ENCODE assay signal across 9 cellular contexts in genomic region chr3:42961633-42962032, GRCh38. TPM values are rescaled to one million over a fixed set of nuclear protein-coding genes. Genes with fewer than 3 reads are reported as not detected.
DNase-seq lines count a peak whose midpoint lies in the region; ATAC-seq, FAIRE-seq and TF ChIP-seq lines count a peak whose summit lies in the region.
"Had no signal": no experiment of that assay in that cellular context is flagged by ENCODE, and none has a peak within 500 bp of the region (broad histone marks: within the 10 kb centered on the region; RNA-seq: fewer than 3 reads in every experiment).

No MANE protein-coding gene starts in this region.

- no peak overlapping the region for H2AFZ ChIP-seq in OCI-LY7 (ENCODE audit: low read length)

- intact Hi-C loops in OCI-LY7 (cut with micrococcal nuclease; ENCODE audit: unreplicated experiment), result loop anchor here (10.0 kb wide), 2 partner anchors 413 to 543 kb away; no protein-coding TSS in a partner anchor

- BruUV-seq in OCI-LY7 (replicated peaks; lab: Mats Ljungman, UMichigan), result no TSS peak

- no peaks in the 10 kb centered on the region for H3K27me3 ChIP-seq in thoracic aorta (replicated peaks; ENCODE audit: insufficient read depth)

- POLR2A ChIA-PET in OCI-LY7 (lab: Charles Lee), result interaction anchor here (0.7 to 1.3 kb wide), 4 partner anchors 19 to 477 kb away, joined by 3 read pairs; no protein-coding TSS in a partner anchor

- H3K4me3 ChIP-seq in HFF-Myc (replicated peaks; ENCODE audit: low read depth, low read length) (no peak overlapping the region), OCI-LY7 (ENCODE audit: low read depth, low read length, poor library complexity, severe bottlenecking) (no peak overlapping the region), thoracic aorta (no peak overlapping the region)
- H3K4me3 ChIP-seq: skin epidermis had no signal

- H3K9me3 ChIP-seq in OCI-LY7 (ENCODE audit: low read length), result no peaks in the 10 kb centered on the region
- H3K9me3 ChIP-seq in thoracic aorta, result no peaks in the 10 kb centered on the region

- CTCF ChIA-PET in OCI-LY7 (lab: Charles Lee; ENCODE audit: unreplicated experiment), result no interaction called here

- H3K36me3 ChIP-seq in OCI-LY7 (ENCODE audit: insufficient read depth, low read length) (no peaks in the 10 kb centered on the region), thoracic aorta (no peaks in the 10 kb centered on the region)

- DNase-seq in D721Med (ENCODE audit: insufficient read length, low spot score), result no peak
- peak; percentile 37 for DNase-seq in HFF-Myc (ENCODE audit: extremely low read depth, low read depth)
- DNase-seq in OCI-LY7 (ENCODE audit: low spot score), result peak; percentile 19
- DNase-seq in cerebellar nuclear complex (lab: John Stamatoyannopoulos, UW), result peak; percentile 46 to 86
- DNase-seq in kidney glomerular epithelial cell (lab: John Stamatoyannopoulos, UW), result peak; percentile 48
- DNase-seq in thoracic aorta (ENCODE audit: low spot score), result no peak
- DNase-seq in stimulated activated naive CD4-positive, alpha-beta T cell treated with Interleukin-2 at 50 U/mL for 16 hours (lab: John Stamatoyannopoulos, UW), result no peak
- no peak for DNase-seq in RCC 7860 (ENCODE audit: low spot score)

- no peaks in the 10 kb centered on the region for H4K20me1 ChIP-seq in OCI-LY7 (ENCODE audit: insufficient read depth, low read length)

- no peak overlapping the region for H3K27ac ChIP-seq in OCI-LY7 (ENCODE audit: low read depth, low read length, poor library complexity, severe bottlenecking)
- H3K27ac ChIP-seq in thoracic aorta, result no peak overlapping the region
- H3K27ac ChIP-seq: skin epidermis had no signal

- no peak for ATAC-seq in thoracic aorta (ENCODE audit: insufficient number of reproducible peaks, low FRiP score, low read depth)

- H3K79me2 ChIP-seq in OCI-LY7 (ENCODE audit: insufficient read depth, low read depth, low read length), result no peaks in the 10 kb centered on the region

- FAIRE-seq in D721Med (lab: Jason Lieb, UNC), result peak; percentile 95
- no peak for FAIRE-seq in RCC 7860 (lab: Jason Lieb, UNC)

- H3K9me2 ChIP-seq in OCI-LY7 (ENCODE audit: insufficient read depth, low read length), result no peaks in the 10 kb centered on the region

- no peak overlapping the region for H3K4me2 ChIP-seq in OCI-LY7 (ENCODE audit: low read length)

- H3K4me1 ChIP-seq in OCI-LY7 (ENCODE audit: insufficient read depth, low read length, poor library complexity, severe bottlenecking) (no peaks in the 10 kb centered on the region), thoracic aorta (ENCODE audit: control insufficient read depth in 1 of 2, low read depth in 2 of 2) (peaks cover 0 to 4% of the 10 kb centered on the region in 2 donors)

- TF ChIP-seq CTCF in D721Med (IDR thresholded peaks at IDR 0.05; ENCODE audit: insufficient read depth, missing control alignments) (peak; percentile 78), HFF-Myc (IDR thresholded peaks at IDR 0.05; ENCODE audit: low read depth, low read length, missing control alignments) (peak; percentile 51), OCI-LY7 (conservative IDR thresholded peaks at IDR 0.05; ENCODE audit: low read length) (peak; percentile 75), thoracic aorta (IDR thresholded peaks at IDR 0.05) (peak; percentile 64)

RNA-seq across cellular contexts. Expression of gene GASK1A, which starts 17.5 kb away (rescaled TPM):
- not detected in 2 replicates for total RNA-seq in OCI-LY7 (2014; rRNA removed; shearing (Covaris generic))
- total RNA-seq in OCI-LY7 (2022) (not detected in 2 replicates), thoracic aorta (10 to 100 TPM; 10.2 to 37.3 TPM)

RNA-seq across cellular contexts. Expression of gene ZNF662, which starts 55.7 kb away (rescaled TPM):
- not detected in 2 replicates for total RNA-seq in OCI-LY7 (2014; rRNA removed; shearing (Covaris generic))
- total RNA-seq in OCI-LY7 (2022), result not detected in 2 replicates
- total RNA-seq in thoracic aorta, result 10 to 100 TPM in 1 of 2 donors, 1 to 10 TPM in 1; 8.9 to 12.6 TPM

Comparison
In these comparisons a context has a peak if more than half of its experiments do, and no peak if none do; other contexts are left out.
1. DNase-seq: peak in HFF-Myc (single experiment), OCI-LY7 (single experiment), cerebellar nuclear complex (2 of 2) and kidney glomerular epithelial cell (single experiment); none in D721Med (single experiment), thoracic aorta (single experiment), stimulated activated naive CD4-positive, alpha-beta T cell treated with Interleukin-2 at 50 U/mL for 16 hours (single experiment) and RCC 7860 (single experiment).
2. RNA of gene GASK1A, which starts 17.5 kb away (total RNA-seq): 10.2 to 37.3 TPM in thoracic aorta; not detected in OCI-LY7; every median in the first group is over 10 times any median in the second.
3. RNA of gene ZNF662, which starts 55.7 kb away (total RNA-seq): 8.9 to 12.6 TPM in thoracic aorta; not detected in OCI-LY7; every median in the first group is over 4 times any median in the second.
4. Peak in every context shown above with its lines, with median percentiles within 50 percentile points of each other: CTCF ChIP-seq.